In genomic region chr6:41036188-41036587, GRCh38 we compare ENCODE assay signal across 1 cellular context.
A peak's percentile ranks its signal among the peaks of the same experiment; 100 is the strongest.
TF ChIP-seq lines count a peak whose summit lies in the region.

No MANE protein-coding gene starts in this region.

TF ChIP-seq in HCT116, 20 proteins besides CTCF, POLR2A, EP300 and RAD21:
- TF ChIP-seq POLR2AphosphoS5 (IDR thresholded peaks at IDR 0.05; ENCODE audit: low read depth, low read length) (no peak), SIN3A (IDR thresholded peaks at IDR 0.05; ENCODE audit: low read depth) (0 out of 2 replicates have a peak, but pooled peaks have one; percentile 13), ZNF274 (IDR thresholded peaks at IDR 0.05; ENCODE audit: low read depth, low read length) (no peak), MAX (IDR thresholded peaks at IDR 0.05) (peak; percentile 87), ZBTB33 (IDR thresholded peaks at IDR 0.05; ENCODE audit: extremely low read depth, insufficient replicate concordance, low read length) (no peak), EZH2phosphoT487 (IDR thresholded peaks at IDR 0.05; ENCODE audit: borderline replicate concordance) (no peak)
TF ChIP-seq in HCT116: peak in this region for 2.
